Comparison of ENCODE assay signal across 7 cellular contexts in genomic region chr12:121810833-121811433, GRCh38. TPM values are rescaled to one million over a fixed set of nuclear protein-coding genes. Genes with fewer than 3 reads are reported as not detected.
DNase-seq lines count a peak whose midpoint lies in the region; ATAC-seq and TF ChIP-seq lines count a peak whose summit lies in the region.

No MANE protein-coding gene starts in this region.

- H3K4me1 Mint-ChIP-seq in H9: peaks cover 28 to 42% of the 10 kb centered on the region in 2 experiments

- no peak overlapping the region for H2BK120ac ChIP-seq in H9 (ENCODE audit: low read depth, low read length, poor library complexity, severe bottlenecking)

- H2BK5ac ChIP-seq in H9 (ENCODE audit: insufficient read length, low read length): no peak overlapping the region

- no peak overlapping the region for H3K4ac ChIP-seq in H9 (ENCODE audit: low read depth, low read length)

- H3K27ac ChIP-seq in H9 (ENCODE audit: insufficient read length, low read depth, low read length): no peak overlapping the region
- no peak overlapping the region for H3K27ac ChIP-seq in SK-N-MC
- H3K27ac ChIP-seq in skin epidermis: peak overlapping the region in 15 of 21 experiments; percentile 45 to 82 (median 64)

- peak overlapping the region; percentile 87 for H3K4me2 ChIP-seq in H9 (ENCODE audit: insufficient read depth, insufficient read length, low read length)

- H3K79me2 ChIP-seq in H9 (ENCODE audit: insufficient read depth, low read length): peaks cover 3% of the 10 kb centered on the region; the same call in 1 of the 2 replicates

- DNase-seq in H9 (no peak), SK-N-MC (ENCODE audit: low read depth, low spot score) (no peak), fibroblast of mammary gland (ENCODE audit: low read depth) (peak; percentile 31), HT-29 (ENCODE audit: low spot score) (no peak)

- H3K18ac ChIP-seq in H9 (ENCODE audit: insufficient read length, low read depth, low read length): no peak overlapping the region

- H2AFZ ChIP-seq in H9 (ENCODE audit: low read length): no peak overlapping the region

- no peak overlapping the region for H2BK12ac ChIP-seq in H9 (ENCODE audit: insufficient read length, low read depth, low read length)

- H3K14ac ChIP-seq in H9 (ENCODE audit: insufficient read depth, low read length): no peak overlapping the region

- peaks cover 2% of the 10 kb centered on the region for H3K79me1 ChIP-seq in H9 (ENCODE audit: insufficient read depth, low read depth, low read length, poor library complexity, severe bottlenecking)

- H3K27me3 Mint-ChIP-seq in H9 (ENCODE audit: low read depth): no peaks in the 10 kb centered on the region

- no peak overlapping the region for H3K23ac ChIP-seq in H9 (ENCODE audit: insufficient read length, low read depth, low read length)

- no peak overlapping the region for H2BK20ac ChIP-seq in H9 (ENCODE audit: low read depth, low read length, poor library complexity, severe bottlenecking)

- H4K8ac ChIP-seq in H9 (replicated peaks; ENCODE audit: insufficient read length, low read depth, low read length): no peak overlapping the region

- H2AK5ac ChIP-seq in H9 (ENCODE audit: insufficient read length, low read length): no peak overlapping the region

- no CpG with 5 or more reads among the region's 6 CpGs for WGBS in H9 (ENCODE audit: extremely low coverage, insufficient read length, low lambda C conversion rate)

- H2BK15ac ChIP-seq in H9 (ENCODE audit: low read depth, low read length): no peak overlapping the region

- H3K27me3 ChIP-seq in H9 (ENCODE audit: insufficient read depth, low read length): no peaks in the 10 kb centered on the region

- H3K36me3 Mint-ChIP-seq in H9 (ENCODE audit: insufficient read depth in 1 of 3, low read depth in 3 of 3): peaks cover 14 to 60% (median 50%) of the 10 kb centered on the region in 3 experiments

- peak overlapping the region in 2 of 3 experiments; percentile 54 to 62; a peak in 2 of 7 replicates for H3K27ac Mint-ChIP-seq in H9

- peak overlapping the region; percentile 79 to 86 for H3K4me3 Mint-ChIP-seq in H9

- no peaks in the 10 kb centered on the region; a peak in 1 of 5 replicates for H3K9me3 Mint-ChIP-seq in H9

- H3T11ph ChIP-seq in H9 (ENCODE audit: low read length): no peak overlapping the region

- H4K20me1 ChIP-seq in H9 (ENCODE audit: control insufficient read depth, insufficient read depth, insufficient read length): no peaks in the 10 kb centered on the region

- H3K9ac ChIP-seq in H9 (ENCODE audit: extremely low read depth, insufficient read length, low read length) (no peak overlapping the region), SK-N-MC (ENCODE audit: insufficient read length) (no peak overlapping the region)

- H3K36me3 ChIP-seq in SK-N-MC (ENCODE audit: insufficient read depth, low read length): peaks cover 59% of the 10 kb centered on the region

- ATAC-seq in HG03521 (IDR thresholded peaks at IDR 0.05; ENCODE audit: unreplicated experiment) (no peak), GM21723 (IDR thresholded peaks at IDR 0.05; ENCODE audit: unreplicated experiment) (no peak)

- H3K4me3 ChIP-seq in SK-N-MC: peak overlapping the region; percentile 71; the same call in 1 of the 2 replicates
- peak overlapping the region; percentile 71 for H3K4me3 ChIP-seq in fibroblast of mammary gland (ENCODE audit: control insufficient read depth, low read depth, low read length)
- peak overlapping the region in 6 of 7 experiments; percentile 35 to 66 (median 48) for H3K4me3 ChIP-seq in skin epidermis

- no peaks in the 10 kb centered on the region for H3K9me3 ChIP-seq in H9 (ENCODE audit: control insufficient read depth, low read depth, low read length)
- H3K9me3 ChIP-seq in SK-N-MC (ENCODE audit: low read depth, low read length): no peaks in the 10 kb centered on the region

- peaks cover 5% of the 10 kb centered on the region for H3K23me2 ChIP-seq in H9 (ENCODE audit: insufficient read length, low read depth, low read length, poor library complexity, severe bottlenecking)

- H4K5ac ChIP-seq in H9 (ENCODE audit: insufficient read length, low read depth, low read length): no peak overlapping the region

- H4K91ac ChIP-seq in H9 (ENCODE audit: insufficient read length, low read depth, low read length): no peak overlapping the region

- TF ChIP-seq CTCF in H9 (conservative IDR thresholded peaks at IDR 0.05): no peak
- no peak for TF ChIP-seq CTCF in fibroblast of mammary gland (conservative IDR thresholded peaks at IDR 0.05; ENCODE audit: control insufficient read depth, insufficient read depth, low read depth, low read length)

- no peak overlapping the region for H3K56ac ChIP-seq in H9 (ENCODE audit: insufficient read length, low read depth, low read length)

- H3K4me1 ChIP-seq in H9 (ENCODE audit: insufficient read depth, low read length): no peaks in the 10 kb centered on the region

RNA-seq across cellular contexts. Expression of gene SETD1B, which starts 7.1 kb away (rescaled TPM):
- total RNA-seq in H9 (2021): 38.2 and 40.4 TPM in 2 replicates
- 7.2 and 7.7 TPM in 2 replicates for total RNA-seq in HT-29 (2014; rRNA removed; shearing (Covaris generic))

RNA-seq across cellular contexts. Expression of gene RHOF, which starts 17.4 kb away (rescaled TPM):
- total RNA-seq in H9 (2021): 29.1 and 29.3 TPM in 2 replicates
- total RNA-seq in HT-29 (2014; rRNA removed; shearing (Covaris generic)): 35.1 and 37.2 TPM in 2 replicates

RNA-seq across cellular contexts. Expression of gene HPD, which starts 47.7 kb away (rescaled TPM):
- total RNA-seq in H9 (2021): 0.22 TPM in 1 of 2 replicates, not detected in the other
- not detected in 2 replicates for total RNA-seq in HT-29 (2014; rRNA removed; shearing (Covaris generic))

Comparison
In these comparisons a context has a peak if more than half of its experiments do, and no peak if none do; other contexts are left out.
1. H3K27ac ChIP-seq: peak in skin epidermis (15 of 21); none in H9 (single experiment) and SK-N-MC (single experiment).
2. Peak in every context shown above with its lines, with median percentiles within 50 percentile points of each other: H3K4me3 ChIP-seq.